Comparison of ENCODE assay signal across 11 cellular contexts in the genomic region with DNA sequence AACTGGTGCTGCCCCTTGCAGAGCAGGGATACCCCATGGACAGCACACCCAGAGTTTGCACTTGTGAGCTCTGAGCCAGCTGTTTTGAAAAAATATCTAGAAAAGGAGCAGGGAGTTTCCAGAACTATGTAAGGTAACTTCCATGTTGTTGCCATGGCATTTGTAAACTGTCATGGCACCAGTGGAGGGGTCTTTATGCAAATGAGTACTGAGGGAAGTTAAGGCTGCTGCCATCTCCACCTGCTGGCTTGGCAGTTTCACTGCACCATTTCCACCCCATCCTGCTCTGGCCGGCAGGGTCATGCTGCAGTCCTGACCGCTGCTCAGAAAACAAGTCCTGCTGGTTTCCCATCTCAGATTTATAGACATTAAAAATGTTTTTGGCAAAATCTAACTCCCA. TPM values are rescaled to one million over a fixed set of nuclear protein-coding genes. Genes with fewer than 3 reads are reported as not detected.
DNase-seq lines count a peak whose midpoint lies in the region; ATAC-seq and TF ChIP-seq lines count a peak whose summit lies in the region.
"Had no signal": no experiment of that assay in that cellular context is flagged by ENCODE, and none has a peak within 500 bp of the region (broad histone marks: within the 10 kb centered on the region; RNA-seq: fewer than 3 reads in every experiment).

No MANE protein-coding gene starts in this region.

- H3K27ac Mint-ChIP-seq in WTC11 = no peak overlapping the region
- H3K27ac Mint-ChIP-seq in nephron progenitor cell = no peak overlapping the region
- H3K27ac Mint-ChIP-seq: activated naive CD8-positive, alpha-beta T cell treated with anti-CD3 and anti-CD28 coated beads, Interleukin-2, amount 50 U/mL, for 24 hours had no signal

- H3K4me1 ChIP-seq in effector memory CD4-positive, alpha-beta T cell (ENCODE audit: control insufficient read depth, insufficient read depth, low read length, poor library complexity, severe bottlenecking) = no peaks in the 10 kb centered on the region

- CTCF ChIA-PET in WTC11 (lab: Charles Lee) = interaction anchor here (1.2 to 1.9 kb wide), 2 partner anchors 158 to 182 kb away, joined by 3 to 6 read pairs; no protein-coding TSS in a partner anchor

- H3K36me3 Mint-ChIP-seq in WTC11 (peaks cover 51% of the 10 kb centered on the region), nephron progenitor cell (ENCODE audit: low read depth) (peaks cover 8% of the 10 kb centered on the region)
- H3K36me3 Mint-ChIP-seq: IgD-negative memory B cell had no signal

- no peak overlapping the region for H3K4me3 ChIP-seq in effector memory CD4-positive, alpha-beta T cell (ENCODE audit: insufficient read depth, low read depth, low read length, poor library complexity, severe bottlenecking)

- peak; percentile 69 for ATAC-seq in GM18511 (IDR thresholded peaks at IDR 0.05; ENCODE audit: unreplicated experiment)
- peak; percentile 55 for ATAC-seq in HG02678 (IDR thresholded peaks at IDR 0.05; ENCODE audit: unreplicated experiment)
- ATAC-seq in WTC11 = peak; percentile 93
- ATAC-seq in HG02970 (IDR thresholded peaks at IDR 0.05; ENCODE audit: low FRiP score, unreplicated experiment) = no peak
- ATAC-seq: activated naive CD8-positive, alpha-beta T cell treated with anti-CD3 and anti-CD28 coated beads, Interleukin-2, amount 50 U/mL, for 24 hours had no signal

- peaks cover 53% of the 10 kb centered on the region for H3K9me3 Mint-ChIP-seq in WTC11
- peaks cover 68% of the 10 kb centered on the region for H3K9me3 Mint-ChIP-seq in nephron progenitor cell

- H3K36me3 ChIP-seq in effector memory CD4-positive, alpha-beta T cell (ENCODE audit: control insufficient read depth, insufficient read depth, low read length) = no peaks in the 10 kb centered on the region

- peak; percentile 65 for DNase-seq in WTC11 (ENCODE audit: low spot score)
- no peak for DNase-seq in nephron progenitor cell
- no peak for DNase-seq in NCI-H1436 treated with DMSO at 0.1 percent for 48 hours (lab: John Stamatoyannopoulos, UW)
- no peak for DNase-seq in effector memory CD4-positive, alpha-beta T cell
- DNase-seq: activated naive CD8-positive, alpha-beta T cell treated with anti-CD3 and anti-CD28 coated beads, Interleukin-2, amount 50 U/mL, for 24 hours; NCI-H526 treated with DMSO at 0.1 percent for 48 hours; substantia nigra had no signal

- POLR2A ChIA-PET in WTC11 (lab: Charles Lee) = no interaction called here

- H3K4me3 Mint-ChIP-seq in WTC11 (no peak overlapping the region), nephron progenitor cell (no peak overlapping the region)
- H3K4me3 Mint-ChIP-seq: activated naive CD8-positive, alpha-beta T cell treated with anti-CD3 and anti-CD28 coated beads, Interleukin-2, amount 50 U/mL, for 24 hours had no signal

- TF ChIP-seq CTCF in WTC11 (IDR thresholded peaks at IDR 0.05) = 0 out of 2 replicates have a peak, but pooled peaks have one; percentile 19
- TF ChIP-seq CTCF in nephron progenitor cell (IDR thresholded peaks at IDR 0.05) = peak; percentile 22

- H3K27ac ChIP-seq in effector memory CD4-positive, alpha-beta T cell (ENCODE audit: insufficient read depth, low read length, poor library complexity, severe bottlenecking) = no peak overlapping the region

- no peaks in the 10 kb centered on the region for H3K27me3 ChIP-seq in effector memory CD4-positive, alpha-beta T cell (replicated peaks; ENCODE audit: control insufficient read depth, insufficient read depth, low read length, poor library complexity, severe bottlenecking)

- H3K27me3 Mint-ChIP-seq in WTC11 (ENCODE audit: low read depth) = peaks cover 23% of the 10 kb centered on the region; the same call in 1 of the 2 replicates
- H3K27me3 Mint-ChIP-seq in nephron progenitor cell (ENCODE audit: low read depth, poor library complexity) = peaks cover 7% of the 10 kb centered on the region
- H3K27me3 Mint-ChIP-seq: IgD-negative memory B cell had no signal

- no peaks in the 10 kb centered on the region for H3K9me3 ChIP-seq in effector memory CD4-positive, alpha-beta T cell (ENCODE audit: control insufficient read depth, low read length)

- H3K4me1 Mint-ChIP-seq in WTC11 (peaks cover 10% of the 10 kb centered on the region), nephron progenitor cell (peaks cover 9% of the 10 kb centered on the region)
- H3K4me1 Mint-ChIP-seq: activated naive CD8-positive, alpha-beta T cell treated with anti-CD3 and anti-CD28 coated beads, Interleukin-2, amount 50 U/mL, for 24 hours; IgD-negative memory B cell had no signal

TF ChIP-seq in WTC11, 78 proteins besides CTCF, POLR2A, EP300 and RAD21 (continues in another document):
- TF ChIP-seq ZNF671 (CRISPR knock-in tag; IDR thresholded peaks at IDR 0.05) = no peak
- no peak for TF ChIP-seq NFYB (CRISPR knock-in tag; conservative IDR thresholded peaks at IDR 0.05; ENCODE audit: low read depth)
- TF ChIP-seq NFATC4 (CRISPR knock-in tag; IDR thresholded peaks at IDR 0.05) = no peak
- no peak for TF ChIP-seq ZNF121 (CRISPR knock-in tag; IDR thresholded peaks at IDR 0.05)
- TF ChIP-seq ESRRA (CRISPR knock-in tag; IDR thresholded peaks at IDR 0.05; ENCODE audit: borderline replicate concordance) = no peak
- TF ChIP-seq ZBTB21 (CRISPR knock-in tag; IDR thresholded peaks at IDR 0.05; ENCODE audit: borderline replicate concordance) = no peak
- no peak for TF ChIP-seq OVOL2 (CRISPR knock-in tag; IDR thresholded peaks at IDR 0.05; ENCODE audit: borderline replicate concordance)
- TF ChIP-seq, protein P1, sequence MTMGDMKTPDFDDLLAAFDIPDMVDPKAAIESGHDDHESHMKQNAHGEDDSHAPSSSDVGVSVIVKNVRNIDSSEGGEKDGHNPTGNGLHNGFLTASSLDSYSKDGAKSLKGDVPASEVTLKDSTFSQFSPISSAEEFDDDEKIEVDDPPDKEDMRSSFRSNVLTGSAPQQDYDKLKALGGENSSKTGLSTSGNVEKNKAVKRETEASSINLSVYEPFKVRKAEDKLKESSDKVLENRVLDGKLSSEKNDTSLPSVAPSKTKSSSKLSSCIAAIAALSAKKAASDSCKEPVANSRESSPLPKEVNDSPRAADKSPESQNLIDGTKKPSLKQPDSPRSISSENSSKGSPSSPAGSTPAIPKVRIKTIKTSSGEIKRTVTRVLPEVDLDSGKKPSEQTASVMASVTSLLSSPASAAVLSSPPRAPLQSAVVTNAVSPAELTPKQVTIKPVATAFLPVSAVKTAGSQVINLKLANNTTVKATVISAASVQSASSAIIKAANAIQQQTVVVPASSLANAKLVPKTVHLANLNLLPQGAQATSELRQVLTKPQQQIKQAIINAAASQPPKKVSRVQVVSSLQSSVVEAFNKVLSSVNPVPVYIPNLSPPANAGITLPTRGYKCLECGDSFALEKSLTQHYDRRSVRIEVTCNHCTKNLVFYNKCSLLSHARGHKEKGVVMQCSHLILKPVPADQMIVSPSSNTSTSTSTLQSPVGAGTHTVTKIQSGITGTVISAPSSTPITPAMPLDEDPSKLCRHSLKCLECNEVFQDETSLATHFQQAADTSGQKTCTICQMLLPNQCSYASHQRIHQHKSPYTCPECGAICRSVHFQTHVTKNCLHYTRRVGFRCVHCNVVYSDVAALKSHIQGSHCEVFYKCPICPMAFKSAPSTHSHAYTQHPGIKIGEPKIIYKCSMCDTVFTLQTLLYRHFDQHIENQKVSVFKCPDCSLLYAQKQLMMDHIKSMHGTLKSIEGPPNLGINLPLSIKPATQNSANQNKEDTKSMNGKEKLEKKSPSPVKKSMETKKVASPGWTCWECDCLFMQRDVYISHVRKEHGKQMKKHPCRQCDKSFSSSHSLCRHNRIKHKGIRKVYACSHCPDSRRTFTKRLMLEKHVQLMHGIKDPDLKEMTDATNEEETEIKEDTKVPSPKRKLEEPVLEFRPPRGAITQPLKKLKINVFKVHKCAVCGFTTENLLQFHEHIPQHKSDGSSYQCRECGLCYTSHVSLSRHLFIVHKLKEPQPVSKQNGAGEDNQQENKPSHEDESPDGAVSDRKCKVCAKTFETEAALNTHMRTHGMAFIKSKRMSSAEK (CRISPR knock-in tag; IDR thresholded peaks at IDR 0.05; ENCODE audit: borderline replicate concordance) = no peak
- TF ChIP-seq E2F5 (CRISPR knock-in tag; IDR thresholded peaks at IDR 0.05) = no peak
- TF ChIP-seq, protein P2, sequence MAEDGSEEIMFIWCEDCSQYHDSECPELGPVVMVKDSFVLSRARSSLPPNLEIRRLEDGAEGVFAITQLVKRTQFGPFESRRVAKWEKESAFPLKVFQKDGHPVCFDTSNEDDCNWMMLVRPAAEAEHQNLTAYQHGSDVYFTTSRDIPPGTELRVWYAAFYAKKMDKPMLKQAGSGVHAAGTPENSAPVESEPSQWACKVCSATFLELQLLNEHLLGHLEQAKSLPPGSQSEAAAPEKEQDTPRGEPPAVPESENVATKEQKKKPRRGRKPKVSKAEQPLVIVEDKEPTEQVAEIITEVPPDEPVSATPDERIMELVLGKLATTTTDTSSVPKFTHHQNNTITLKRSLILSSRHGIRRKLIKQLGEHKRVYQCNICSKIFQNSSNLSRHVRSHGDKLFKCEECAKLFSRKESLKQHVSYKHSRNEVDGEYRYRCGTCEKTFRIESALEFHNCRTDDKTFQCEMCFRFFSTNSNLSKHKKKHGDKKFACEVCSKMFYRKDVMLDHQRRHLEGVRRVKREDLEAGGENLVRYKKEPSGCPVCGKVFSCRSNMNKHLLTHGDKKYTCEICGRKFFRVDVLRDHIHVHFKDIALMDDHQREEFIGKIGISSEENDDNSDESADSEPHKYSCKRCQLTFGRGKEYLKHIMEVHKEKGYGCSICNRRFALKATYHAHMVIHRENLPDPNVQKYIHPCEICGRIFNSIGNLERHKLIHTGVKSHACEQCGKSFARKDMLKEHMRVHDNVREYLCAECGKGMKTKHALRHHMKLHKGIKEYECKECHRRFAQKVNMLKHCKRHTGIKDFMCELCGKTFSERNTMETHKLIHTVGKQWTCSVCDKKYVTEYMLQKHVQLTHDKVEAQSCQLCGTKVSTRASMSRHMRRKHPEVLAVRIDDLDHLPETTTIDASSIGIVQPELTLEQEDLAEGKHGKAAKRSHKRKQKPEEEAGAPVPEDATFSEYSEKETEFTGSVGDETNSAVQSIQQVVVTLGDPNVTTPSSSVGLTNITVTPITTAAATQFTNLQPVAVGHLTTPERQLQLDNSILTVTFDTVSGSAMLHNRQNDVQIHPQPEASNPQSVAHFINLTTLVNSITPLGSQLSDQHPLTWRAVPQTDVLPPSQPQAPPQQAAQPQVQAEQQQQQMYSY (CRISPR knock-in tag; IDR thresholded peaks at IDR 0.05) = no peak
- no peak for TF ChIP-seq TEAD1 (CRISPR knock-in tag; IDR thresholded peaks at IDR 0.05)
- TF ChIP-seq CREB1 (CRISPR knock-in tag; IDR thresholded peaks at IDR 0.05) = no peak
- no peak for TF ChIP-seq ZNF138 (CRISPR knock-in tag; conservative IDR thresholded peaks at IDR 0.05)

RNA-seq across cellular contexts. Expression of gene SNTG2, which starts 52.3 kb away (rescaled TPM):
- total RNA-seq in WTC11 (2021) = 20.5 to 30.1 TPM (median 27.8 TPM) in 3 replicates
